Comparison of ENCODE assay signal across 1 cellular context in the genomic region with DNA sequence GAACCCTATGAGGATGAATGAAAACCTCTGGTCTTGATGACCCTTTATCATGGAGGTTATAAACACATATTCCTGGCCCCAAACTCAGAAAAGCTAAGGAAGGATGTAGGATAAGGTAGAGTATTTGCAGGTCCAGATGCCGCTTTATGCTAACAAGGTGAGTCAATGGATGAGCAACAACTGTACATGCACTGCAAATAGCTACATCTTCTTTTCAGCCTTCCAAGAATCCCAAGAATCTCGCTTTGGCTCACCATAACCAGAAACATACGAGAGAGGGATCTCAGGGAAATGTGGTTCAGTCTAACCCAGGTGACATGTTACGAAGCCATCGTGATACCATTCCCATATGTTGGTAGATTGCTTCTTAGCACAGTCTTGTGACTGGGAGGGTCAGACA.
TF ChIP-seq lines count a peak whose summit lies in the region.

No MANE protein-coding gene starts in this region.

TF ChIP-seq in HepG2, 621 proteins besides CTCF, POLR2A, EP300 and RAD21 (continued from another document):
- TF ChIP-seq, protein P1, sequence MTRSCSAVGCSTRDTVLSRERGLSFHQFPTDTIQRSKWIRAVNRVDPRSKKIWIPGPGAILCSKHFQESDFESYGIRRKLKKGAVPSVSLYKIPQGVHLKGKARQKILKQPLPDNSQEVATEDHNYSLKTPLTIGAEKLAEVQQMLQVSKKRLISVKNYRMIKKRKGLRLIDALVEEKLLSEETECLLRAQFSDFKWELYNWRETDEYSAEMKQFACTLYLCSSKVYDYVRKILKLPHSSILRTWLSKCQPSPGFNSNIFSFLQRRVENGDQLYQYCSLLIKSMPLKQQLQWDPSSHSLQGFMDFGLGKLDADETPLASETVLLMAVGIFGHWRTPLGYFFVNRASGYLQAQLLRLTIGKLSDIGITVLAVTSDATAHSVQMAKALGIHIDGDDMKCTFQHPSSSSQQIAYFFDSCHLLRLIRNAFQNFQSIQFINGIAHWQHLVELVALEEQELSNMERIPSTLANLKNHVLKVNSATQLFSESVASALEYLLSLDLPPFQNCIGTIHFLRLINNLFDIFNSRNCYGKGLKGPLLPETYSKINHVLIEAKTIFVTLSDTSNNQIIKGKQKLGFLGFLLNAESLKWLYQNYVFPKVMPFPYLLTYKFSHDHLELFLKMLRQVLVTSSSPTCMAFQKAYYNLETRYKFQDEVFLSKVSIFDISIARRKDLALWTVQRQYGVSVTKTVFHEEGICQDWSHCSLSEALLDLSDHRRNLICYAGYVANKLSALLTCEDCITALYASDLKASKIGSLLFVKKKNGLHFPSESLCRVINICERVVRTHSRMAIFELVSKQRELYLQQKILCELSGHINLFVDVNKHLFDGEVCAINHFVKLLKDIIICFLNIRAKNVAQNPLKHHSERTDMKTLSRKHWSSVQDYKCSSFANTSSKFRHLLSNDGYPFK (CRISPR knock-in tag; IDR thresholded peaks at IDR 0.05; ENCODE audit: borderline replicate concordance) = no peak
- no peak for TF ChIP-seq SIX1 (CRISPR knock-in tag; IDR thresholded peaks at IDR 0.05; ENCODE audit: borderline replicate concordance)
- TF ChIP-seq, protein P2, sequence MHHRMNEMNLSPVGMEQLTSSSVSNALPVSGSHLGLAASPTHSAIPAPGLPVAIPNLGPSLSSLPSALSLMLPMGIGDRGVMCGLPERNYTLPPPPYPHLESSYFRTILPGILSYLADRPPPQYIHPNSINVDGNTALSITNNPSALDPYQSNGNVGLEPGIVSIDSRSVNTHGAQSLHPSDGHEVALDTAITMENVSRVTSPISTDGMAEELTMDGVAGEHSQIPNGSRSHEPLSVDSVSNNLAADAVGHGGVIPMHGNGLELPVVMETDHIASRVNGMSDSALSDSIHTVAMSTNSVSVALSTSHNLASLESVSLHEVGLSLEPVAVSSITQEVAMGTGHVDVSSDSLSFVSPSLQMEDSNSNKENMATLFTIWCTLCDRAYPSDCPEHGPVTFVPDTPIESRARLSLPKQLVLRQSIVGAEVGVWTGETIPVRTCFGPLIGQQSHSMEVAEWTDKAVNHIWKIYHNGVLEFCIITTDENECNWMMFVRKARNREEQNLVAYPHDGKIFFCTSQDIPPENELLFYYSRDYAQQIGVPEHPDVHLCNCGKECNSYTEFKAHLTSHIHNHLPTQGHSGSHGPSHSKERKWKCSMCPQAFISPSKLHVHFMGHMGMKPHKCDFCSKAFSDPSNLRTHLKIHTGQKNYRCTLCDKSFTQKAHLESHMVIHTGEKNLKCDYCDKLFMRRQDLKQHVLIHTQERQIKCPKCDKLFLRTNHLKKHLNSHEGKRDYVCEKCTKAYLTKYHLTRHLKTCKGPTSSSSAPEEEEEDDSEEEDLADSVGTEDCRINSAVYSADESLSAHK (CRISPR knock-in tag; IDR thresholded peaks at IDR 0.05; ENCODE audit: borderline replicate concordance) = no peak
TF ChIP-seq in HepG2: peak in this region for 0.
